Comparison of ENCODE assay signal across 23 cellular contexts in genomic region chr6:167294651-167295494, GRCh38. TPM values are rescaled to one million over a fixed set of nuclear protein-coding genes. Genes with fewer than 3 reads are reported as not detected.
DNase-seq lines count a peak whose midpoint lies in the region; ATAC-seq, FAIRE-seq and TF ChIP-seq lines count a peak whose summit lies in the region.
"Had no signal": no experiment of that assay in that cellular context is flagged by ENCODE, and none has a peak within 500 bp of the region (broad histone marks: within the 10 kb centered on the region; RNA-seq: fewer than 3 reads in every experiment).

No MANE protein-coding gene starts in this region.

- intact Hi-C loops in K562 (cut with micrococcal nuclease) = no loop called here
- intact Hi-C loops in upper lobe of right lung (cut with DNase I) = no loop called here

- H3K36me3 ChIP-seq in K562 (ENCODE audit: control insufficient read depth, insufficient read depth, low read length) (no peaks in the 10 kb centered on the region), H1 (ENCODE audit: control insufficient read depth in 2 of 4, insufficient read depth in 4 of 4, low read length in 3 of 4) (no peaks in the 10 kb centered on the region), neuronal stem cell (replicated peaks in 1 of 2; ENCODE audit: control insufficient read depth in 2 of 2, insufficient read depth in 2 of 2, low read length in 2 of 2) (no peaks in the 10 kb centered on the region), upper lobe of right lung (no peaks in the 10 kb centered on the region)
- H3K36me3 ChIP-seq: BE2C had no signal

- POLR2A ChIA-PET in K562 (lab: Yijun Ruan, JAX) (interaction anchor here (0.6 kb wide), 1 partner anchor 171 kb away, joined by 5 read pairs; no protein-coding TSS in a partner anchor), H1 (lab: Charles Lee; ENCODE audit: partially characterized antibody) (no interaction called here)

- H3K4me2 ChIP-seq in K562 (ENCODE audit: insufficient read depth, low read length) (no peak overlapping the region), H1 (ENCODE audit: insufficient read depth in 1 of 2, low read depth in 2 of 2, low read length in 2 of 2) (no peak overlapping the region), neuronal stem cell (ENCODE audit: insufficient read depth, low read length, poor library complexity, severe bottlenecking) (no peak overlapping the region)

- H3K56ac ChIP-seq in H1 (replicated peaks; ENCODE audit: insufficient read length, low read depth, low read length) = no peak overlapping the region

- H3K27me3 ChIP-seq in K562 (ENCODE audit: control insufficient read depth in 2 of 2, insufficient read depth in 2 of 2, low read length in 2 of 2) = peaks cover 25 to 55% of the 10 kb centered on the region in 2 experiments; a peak in 4 of 5 replicates
- no peaks in the 10 kb centered on the region for H3K27me3 ChIP-seq in H1 (replicated peaks in 1 of 4; ENCODE audit: control insufficient read depth in 3 of 4, extremely low read depth in 1 of 4, insufficient read depth in 3 of 4, low read length in 3 of 4)
- no peaks in the 10 kb centered on the region for H3K27me3 ChIP-seq in neuronal stem cell (ENCODE audit: control insufficient read depth in 3 of 3, insufficient read depth in 3 of 3, low read depth in 1 of 3, low read length in 3 of 3)
- H3K27me3 ChIP-seq in upper lobe of right lung = no peaks in the 10 kb centered on the region
- H3K27me3 ChIP-seq: BE2C had no signal

- H4K8ac ChIP-seq in H1 (ENCODE audit: extremely low read depth, insufficient read depth, low read length) (0 out of 2 replicates have a peak overlapping the region, but pooled peaks have one; percentile 8), neuronal stem cell (ENCODE audit: low read depth, low read length) (no peak overlapping the region)

- H3K79me2 ChIP-seq in K562 (ENCODE audit: control insufficient read depth, insufficient read depth, low read length) (no peaks in the 10 kb centered on the region), H1 (ENCODE audit: control insufficient read depth in 1 of 2, insufficient read depth in 2 of 2, low read length in 2 of 2) (no peaks in the 10 kb centered on the region)

- no peaks in the 10 kb centered on the region for H3K9me3 ChIP-seq in K562 (replicated peaks; ENCODE audit: control insufficient read depth, insufficient read depth, low read depth, low read length)
- no peaks in the 10 kb centered on the region for H3K9me3 ChIP-seq in H1 (ENCODE audit: insufficient read depth in 2 of 2, low read depth in 1 of 2, low read length in 1 of 2)
- H3K9me3 ChIP-seq in neuronal stem cell (replicated peaks in 1 of 2; ENCODE audit: control insufficient read depth in 2 of 2, insufficient read depth in 1 of 2, low read depth in 1 of 2, low read length in 2 of 2) = peaks cover 0 to 4% of the 10 kb centered on the region in 2 donors
- no peaks in the 10 kb centered on the region for H3K9me3 ChIP-seq in upper lobe of right lung
- H3K9me3 ChIP-seq: BE2C had no signal

- H3K18ac ChIP-seq in H1 (ENCODE audit: extremely low read depth, low read length) = 0 out of 2 replicates have a peak overlapping the region, but pooled peaks have one; percentile 1
- peak overlapping the region; percentile 79 for H3K18ac ChIP-seq in neuronal stem cell (ENCODE audit: low read length)

- H3K79me1 ChIP-seq in H1 (ENCODE audit: low read depth, low read length) (no peaks in the 10 kb centered on the region), neuronal stem cell (ENCODE audit: low read depth, low read length) (no peaks in the 10 kb centered on the region)

- BruUV-seq in K562 (replicated peaks; lab: Mats Ljungman, UMichigan) = no TSS peak

- under 1% methylated on average over 33 of the region's 38 CpGs for WGBS in K562 (ENCODE audit: insufficient coverage, low coverage, missing lambda C conversion rate)
- 94% methylated on average over 34 of the region's 38 CpGs; no CpG with 5 or more reads in 1 of the 2 experiments for WGBS in H1 (ENCODE audit: extremely low coverage in 1 of 2, insufficient coverage in 1 of 2, insufficient read length in 1 of 2, insufficient replicate concordance in 2 of 2, low coverage in 1 of 2, low lambda C conversion rate in 2 of 2, missing lambda C conversion rate in 1 of 2), 2 experiments
- WGBS in neuronal stem cell (ENCODE audit: extremely low coverage in 2 of 2, insufficient read length in 2 of 2, insufficient replicate concordance in 1 of 2), 2 donors = no CpG with 5 or more reads among the region's 38 CpGs

- H4K91ac ChIP-seq in H1 (replicated peaks; ENCODE audit: insufficient read length, low read length) = peak overlapping the region; percentile 17
- H4K91ac ChIP-seq in neuronal stem cell (ENCODE audit: low read depth, low read length, poor library complexity) = no peak overlapping the region

- no peak overlapping the region for H4K5ac ChIP-seq in H1 (ENCODE audit: insufficient read length, low read depth, low read length)

- TF ChIP-seq EP300 in K562 (IDR thresholded peaks at IDR 0.05; ENCODE audit: low read length) = no peak
- no peak for TF ChIP-seq EP300 in H1 (IDR thresholded peaks at IDR 0.05; ENCODE audit: borderline replicate concordance in 1 of 2, low read depth in 2 of 2, low read length in 2 of 2)

- H2BK5ac ChIP-seq in H1 (ENCODE audit: low read depth, low read length) = no peak overlapping the region
- H2BK5ac ChIP-seq in neuronal stem cell (ENCODE audit: low read length) = no peak overlapping the region

- no peak overlapping the region for H3K23ac ChIP-seq in H1 (ENCODE audit: insufficient read length)
- no peak overlapping the region for H3K23ac ChIP-seq in neuronal stem cell (ENCODE audit: low read depth, low read length, poor library complexity)

- H3K4me3 ChIP-seq in K562 (no peak overlapping the region), H1 (ENCODE audit: extremely low read depth in 1 of 4, insufficient read depth in 2 of 4, low read depth in 3 of 4, low read length in 4 of 4) (no peak overlapping the region), neuronal stem cell (ENCODE audit: low read length in 2 of 2) (no peak overlapping the region), upper lobe of right lung (no peak overlapping the region)
- H3K4me3 ChIP-seq: GM23248 had no signal

- DNase-seq in K562 (ENCODE audit: extremely low read depth in 1 of 4, low spot score in 3 of 4) (no peak), H1 (ENCODE audit: low read depth in 1 of 2, low spot score in 2 of 2) (no peak), neuronal stem cell (ENCODE audit: low spot score) (no peak), upper lobe of right lung (peak; percentile 60), RKO (ENCODE audit: low spot score) (no peak)
- no peak for DNase-seq in activated CD4-positive, alpha-beta T cell treated with anti-CD3 and anti-CD28 coated beads, Interleukin-2, amount 50 U/mL, for 48 hours
- DNase-seq: ACHN; BE2C; C1 segment of cervical spinal cord; CD4-positive, CD25-positive, alpha-beta regulatory T cell; CD8-positive, alpha-beta memory T cell; COR-L47; DMS 273 treated with DMSO at 0.1 percent for 48 hours; DMS53; GM23248; HFFc6 had no signal

- no peak for ATAC-seq in K562
- no peak for ATAC-seq in upper lobe of right lung
- ATAC-seq: HCT116 had no signal

- H2BK12ac ChIP-seq in H1 (ENCODE audit: low read depth, low read length) (0 out of 2 replicates have a peak overlapping the region, but pooled peaks have one; percentile 34), neuronal stem cell (ENCODE audit: low read length) (peak overlapping the region; percentile 95)

- in situ Hi-C loops in K562 (cut with MboI) = loop anchor here (25.0 kb wide), 1 partner anchor 533 kb away; no protein-coding TSS in a partner anchor

- H2AFZ ChIP-seq in K562 (ENCODE audit: low read depth, low read length) (no peak overlapping the region), H1 (ENCODE audit: low read length) (no peak overlapping the region), neuronal stem cell (ENCODE audit: low read length) (no peak overlapping the region)
- H2AFZ ChIP-seq: GM23248 had no signal

- H3K27ac ChIP-seq in K562 (ENCODE audit: extremely low read depth, low read depth, low read length) (no peak overlapping the region), H1 (ENCODE audit: low read depth, low read length) (no peak overlapping the region), neuronal stem cell (replicated peaks; ENCODE audit: low read length) (no peak overlapping the region), upper lobe of right lung (no peak overlapping the region)
- H3K27ac ChIP-seq: GM23248 had no signal

- no peak overlapping the region for H2BK120ac ChIP-seq in H1 (replicated peaks; ENCODE audit: low read depth, low read length)
- H2BK120ac ChIP-seq in neuronal stem cell (ENCODE audit: low read depth, low read length) = no peak overlapping the region

- TF ChIP-seq POLR2A in K562 (conservative IDR thresholded peaks at IDR 0.05) = no peak
- TF ChIP-seq POLR2A in H1 (IDR thresholded peaks at IDR 0.05; ENCODE audit: control extremely low read depth in 1 of 2, low read depth in 2 of 2, low read length in 2 of 2) = no peak

- no peaks in the 10 kb centered on the region for H3K9me1 ChIP-seq in K562 (ENCODE audit: control insufficient read depth, insufficient read depth, low read length)

- TF ChIP-seq RAD21 in K562 (CRISPR knock-in tag; conservative IDR thresholded peaks at IDR 0.05 in 1 of 2, IDR thresholded peaks at IDR 0.05 in 1 of 2) (no peak), H1 (IDR thresholded peaks at IDR 0.05 in 1 of 2, conservative IDR thresholded peaks at IDR 0.05 in 1 of 2; ENCODE audit: low read depth in 2 of 2, low read length in 2 of 2) (no peak)

- no peak for TF ChIP-seq CTCF in K562 (IDR thresholded peaks at IDR 0.05 in 2 of 3, conservative IDR thresholded peaks at IDR 0.05 in 1 of 3; ENCODE audit: insufficient read depth in 2 of 3, low read depth in 1 of 3, low read length in 3 of 3)
- no peak for TF ChIP-seq CTCF in H1 (IDR thresholded peaks at IDR 0.05; ENCODE audit: control extremely low read depth in 1 of 3, insufficient read depth in 1 of 3, low read depth in 1 of 3, low read length in 3 of 3)
- no peak for TF ChIP-seq CTCF in upper lobe of right lung (IDR thresholded peaks at IDR 0.05)

- FAIRE-seq in K562 (lab: Jason Lieb, UNC) (no peak), H1 (lab: Jason Lieb, UNC) (no peak)
- FAIRE-seq: A204.1, G401.6, GM12891, GM19239, H54, HTR-8/SVneo had no signal

- H3K23me2 ChIP-seq in H1 (ENCODE audit: low read depth, low read length) = no peaks in the 10 kb centered on the region; the same call in 1 of the 2 replicates

- CTCF ChIA-PET in K562 (lab: Yijun Ruan, JAX; ENCODE audit: low intra/inter-chr PET ratio) = no interaction called here
- CTCF ChIA-PET in H1 (lab: Charles Lee; ENCODE audit: partially characterized antibody) = interaction anchor here (0.7 to 3.5 kb wide), 4 partner anchors 51 to 132 kb away, joined by 3 to 10 read pairs (median 4); no protein-coding TSS in a partner anchor

- H2BK20ac ChIP-seq in H1 (ENCODE audit: low read length) = 0 out of 2 replicates have a peak overlapping the region, but pooled peaks have one; percentile 72

- H3K4ac ChIP-seq in H1 (replicated peaks; ENCODE audit: insufficient read length, low read depth, low read length) (no peak overlapping the region), neuronal stem cell (ENCODE audit: low read length) (no peak overlapping the region)

- H3K4me1 ChIP-seq in K562 (replicated peaks in 1 of 2; ENCODE audit: control insufficient read depth in 2 of 2, insufficient read depth in 2 of 2, low read length in 2 of 2) (no peaks in the 10 kb centered on the region), H1 (replicated peaks in 1 of 4; ENCODE audit: control insufficient read depth in 3 of 4, insufficient read depth in 4 of 4, low read length in 3 of 4) (peaks cover 0 to 10% (median 3%) of the 10 kb centered on the region in 4 experiments; a peak in 2 of 7 replicates), neuronal stem cell (ENCODE audit: control insufficient read depth in 2 of 2, insufficient read depth in 1 of 2, low read depth in 1 of 2, low read length in 2 of 2) (no peaks in the 10 kb centered on the region), upper lobe of right lung (no peaks in the 10 kb centered on the region)
- H3K4me1 ChIP-seq: BE2C had no signal

- no peak overlapping the region for H2AK5ac ChIP-seq in H1 (ENCODE audit: low read depth, low read length)
- peak overlapping the region; percentile 38 for H2AK5ac ChIP-seq in neuronal stem cell (ENCODE audit: low read depth, low read length)

- no peak overlapping the region for H3K9ac ChIP-seq in K562 (ENCODE audit: insufficient read depth in 1 of 2, low read depth in 2 of 2, low read length in 2 of 2)
- H3K9ac ChIP-seq in H1 (replicated peaks in 1 of 4; ENCODE audit: extremely low read depth in 1 of 4, low read depth in 3 of 4, low read length in 3 of 4) = no peak overlapping the region
- H3K9ac ChIP-seq in neuronal stem cell (ENCODE audit: low read depth, low read length, poor library complexity) = no peak overlapping the region
- H3K9ac ChIP-seq: GM23248 had no signal

- H4K20me1 ChIP-seq in K562 (replicated peaks; ENCODE audit: control insufficient read depth, insufficient read depth, low read length) = peaks cover 5% of the 10 kb centered on the region
- H4K20me1 ChIP-seq in H1 (replicated peaks in 1 of 2; ENCODE audit: control insufficient read depth in 1 of 2, insufficient read depth in 2 of 2, low read length in 2 of 2) = no peaks in the 10 kb centered on the region

- H3K14ac ChIP-seq in H1 (ENCODE audit: insufficient read length) (no peak overlapping the region), neuronal stem cell (ENCODE audit: low read length) (no peak overlapping the region)

- 0 out of 2 replicates have a peak overlapping the region, but pooled peaks have one; percentile 22 for H2BK15ac ChIP-seq in H1 (ENCODE audit: low read length)
- H2BK15ac ChIP-seq in neuronal stem cell (ENCODE audit: low read length) = no peak overlapping the region

RNA-seq across cellular contexts. Expression of gene UNC93A, which starts 3.8 kb away (rescaled TPM):
- total RNA-seq in K562 (2011; cell fraction: chromatin; rRNA removed; ENCODE audit: low replicate concordance) = not detected in 2 replicates
- total RNA-seq in K562 (2011; cell fraction: nucleolus; rRNA removed) = not detected in 2 replicates
- total RNA-seq in K562 (2011; cell fraction: nucleoplasm; rRNA removed) = not detected in 2 replicates
- total RNA-seq in K562 (2014; rRNA removed) (not detected in 2 replicates), K562 (2014; rRNA removed; fragmentation: Illumina TruSeq; extraction: Trizol) (not detected in 2 replicates), K562 (2015; rRNA removed; fragmentation: Illumina TruSeq; extraction: Trizol) (not detected in 2 replicates), K562 (2021) (not detected in 2 replicates), upper lobe of right lung (not detected)
- polyA plus RNA-seq in K562 (2011; rRNA removed) (not detected in 2 replicates), K562 (2014; fragmentation: Illumina TruSeq; extraction: Trizol) (not detected in 2 replicates), K562 (2014; fragmentation: Nextera tagmentation; extraction: Ambion mirVana) (not detected), K562 (2014; rRNA removed) (not detected in 2 replicates), H1 (2011; rRNA removed) (0.31 and 0.39 TPM in 2 replicates)
- polyA plus RNA-seq in K562 (2011; cell fraction: cytosol; rRNA removed) = not detected in 2 replicates
- polyA plus RNA-seq in K562 (2011; cell fraction: nucleus; rRNA removed) = not detected in 2 replicates
- not detected in 2 replicates for polyA plus RNA-seq in K562 (2012)
- polyA minus RNA-seq in K562 (2011; rRNA and poly(A)+ RNA removed) = not detected in 2 replicates
- not detected in 2 replicates for polyA minus RNA-seq in K562 (2011; cell fraction: cytosol; rRNA and poly(A)+ RNA removed)
- polyA minus RNA-seq in K562 (2011; cell fraction: nucleus; rRNA and poly(A)+ RNA removed) = not detected in 2 replicates
- total RNA-seq in H1 (2021; fragmentation: NEBNext Ultra II Directional; extraction: Animal tissue kit (Norgen Biotek cat#: 25700)) = not detected in 2 replicates
- 0.67 TPM for polyA plus RNA-seq in H1 (2011; cell fraction: cytosol; rRNA removed)
- 0.47 TPM for polyA plus RNA-seq in H1 (2011; cell fraction: nucleus; rRNA removed)
- polyA plus RNA-seq in H1 (2012, experiment 1 of 2) = 0.16 to 0.58 TPM (median 0.23 TPM) in 4 replicates
- 0.20 TPM for polyA plus RNA-seq in H1 (2012, experiment 2 of 2)
- polyA plus RNA-seq in H1 (2013, experiment 1 of 2) = 0.12 TPM
- polyA plus RNA-seq in H1 (2013, experiment 2 of 2) = 0.07 TPM
- polyA minus RNA-seq in H1 (2011; rRNA and poly(A)+ RNA removed) = not detected in 2 replicates
- polyA minus RNA-seq in H1 (2011; cell fraction: cytosol; rRNA and poly(A)+ RNA removed) = not detected
- not detected for polyA minus RNA-seq in H1 (2011; cell fraction: nucleus; rRNA and poly(A)+ RNA removed)
- not detected for polyA plus RNA-seq in neuronal stem cell (2013, experiment 1 of 2)
- polyA plus RNA-seq in neuronal stem cell (2013, experiment 2 of 2) = not detected
- total RNA-seq: CD4-positive, CD25-positive, alpha-beta regulatory T cell; CD8-positive, alpha-beta memory T cell; GM23248; HFFc6 had no signal
- polyA plus RNA-seq: CD4-positive, CD25-positive, alpha-beta regulatory T cell; CD8-positive, alpha-beta memory T cell; GM23248 had no signal

RNA-seq across cellular contexts. Expression of gene TTLL2, which starts 30.0 kb away (rescaled TPM):
- not detected in 2 replicates for total RNA-seq in K562 (2011; cell fraction: chromatin; rRNA removed; ENCODE audit: low replicate concordance)
- not detected in 2 replicates for total RNA-seq in K562 (2011; cell fraction: nucleolus; rRNA removed)
- total RNA-seq in K562 (2011; cell fraction: nucleoplasm; rRNA removed) = not detected in 2 replicates
- total RNA-seq in K562 (2014; rRNA removed) = not detected in 2 replicates
- total RNA-seq in K562 (2014; rRNA removed; fragmentation: Illumina TruSeq; extraction: Trizol) = not detected in 2 replicates
- not detected in 2 replicates for total RNA-seq in K562 (2015; rRNA removed; fragmentation: Illumina TruSeq; extraction: Trizol)
- total RNA-seq in K562 (2021) = not detected in 2 replicates
- polyA plus RNA-seq in K562 (2011; rRNA removed) = not detected in 2 replicates
- polyA plus RNA-seq in K562 (2011; cell fraction: cytosol; rRNA removed) = not detected in 2 replicates
- not detected in 2 replicates for polyA plus RNA-seq in K562 (2011; cell fraction: nucleus; rRNA removed)
- not detected in 2 replicates for polyA plus RNA-seq in K562 (2012)
- not detected in 2 replicates for polyA plus RNA-seq in K562 (2014; fragmentation: Illumina TruSeq; extraction: Trizol)
- polyA plus RNA-seq in K562 (2014; fragmentation: Nextera tagmentation; extraction: Ambion mirVana) = not detected
- not detected in 2 replicates for polyA plus RNA-seq in K562 (2014; rRNA removed)
- not detected in 2 replicates for polyA minus RNA-seq in K562 (2011; rRNA and poly(A)+ RNA removed)
- not detected in 2 replicates for polyA minus RNA-seq in K562 (2011; cell fraction: cytosol; rRNA and poly(A)+ RNA removed)
- not detected in 2 replicates for polyA minus RNA-seq in K562 (2011; cell fraction: nucleus; rRNA and poly(A)+ RNA removed)
- not detected in 2 replicates for total RNA-seq in H1 (2021; fragmentation: NEBNext Ultra II Directional; extraction: Animal tissue kit (Norgen Biotek cat#: 25700))
- not detected in 2 replicates for polyA plus RNA-seq in H1 (2011; rRNA removed)
- polyA plus RNA-seq in H1 (2011; cell fraction: cytosol; rRNA removed) = not detected
- polyA plus RNA-seq in H1 (2011; cell fraction: nucleus; rRNA removed) = not detected
- polyA plus RNA-seq in H1 (2012, experiment 1 of 2) = 0.31 to 0.41 TPM (median 0.38 TPM) in 4 replicates
- not detected for polyA plus RNA-seq in H1 (2012, experiment 2 of 2)
- not detected for polyA plus RNA-seq in H1 (2013, experiment 1 of 2)
- not detected for polyA plus RNA-seq in H1 (2013, experiment 2 of 2)
- not detected in 2 replicates for polyA minus RNA-seq in H1 (2011; rRNA and poly(A)+ RNA removed)
- not detected for polyA minus RNA-seq in H1 (2011; cell fraction: cytosol; rRNA and poly(A)+ RNA removed)
- polyA minus RNA-seq in H1 (2011; cell fraction: nucleus; rRNA and poly(A)+ RNA removed) = not detected
- not detected for polyA plus RNA-seq in neuronal stem cell (2013, experiment 1 of 2)
- polyA plus RNA-seq in neuronal stem cell (2013, experiment 2 of 2) = not detected
- total RNA-seq in upper lobe of right lung = not detected
- total RNA-seq: CD4-positive, CD25-positive, alpha-beta regulatory T cell; CD8-positive, alpha-beta memory T cell; GM23248; HFFc6 had no signal
- polyA plus RNA-seq: CD4-positive, CD25-positive, alpha-beta regulatory T cell; CD8-positive, alpha-beta memory T cell; GM23248 had no signal

Comparison
In these comparisons a context has a peak if more than half of its experiments do, and no peak if none do; other contexts are left out.
1. Of the 49 proteins assayed by ChIP-seq in both K562 and H1: peak only in K562: MAX; only in H1: none; in both: none; in neither: 48.